ENCODE assay signal across 8 cellular contexts in the genomic region with DNA sequence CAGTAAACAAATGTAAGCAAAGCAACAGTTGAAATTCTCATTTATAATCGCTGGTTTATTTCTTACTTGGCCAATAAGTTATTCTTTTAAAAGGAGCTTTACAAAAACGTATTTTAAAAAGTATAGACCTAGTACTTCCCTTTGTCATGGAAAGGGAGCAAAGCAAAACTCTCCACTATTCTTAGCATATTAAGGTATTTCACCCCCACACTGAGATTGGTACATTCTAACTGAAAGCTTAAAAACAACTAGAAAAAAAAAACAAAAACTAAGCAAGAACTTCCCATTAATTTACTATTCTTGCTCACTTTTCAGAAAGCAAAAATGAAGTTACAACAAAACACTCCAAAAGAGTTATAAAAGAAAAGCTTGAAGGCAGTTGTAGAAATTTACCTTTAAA. TPM values are rescaled to one million over a fixed set of nuclear protein-coding genes. Genes with fewer than 3 reads are reported as not detected.
DNase-seq lines count a peak whose midpoint lies in the region; ATAC-seq and TF ChIP-seq lines count a peak whose summit lies in the region.

No MANE protein-coding gene starts in this region.

- H3K4me1 ChIP-seq in esophagus muscularis mucosa (peaks cover 22 to 53% (median 46%) of the 10 kb centered on the region in 4 donors), prostate gland (replicated peaks) (no peaks in the 10 kb centered on the region)

- intact Hi-C loops in esophagus muscularis mucosa (cut with DNase I) (loop anchor here (5.0 kb wide), 2 partner anchors 77 to 432 kb away; partner anchors contain the start of gene GTPBP8), prostate gland (cut with DNase I) (loop anchor here (5.0 kb wide), 1 partner anchor 77 kb away; no protein-coding TSS in a partner anchor)

- ATAC-seq in HG03354 (IDR thresholded peaks at IDR 0.05; ENCODE audit: poor library complexity, severe bottlenecking, unreplicated experiment) (no peak), GM21529 (IDR thresholded peaks at IDR 0.05; ENCODE audit: unreplicated experiment) (no peak), GM21825 (IDR thresholded peaks at IDR 0.05; ENCODE audit: unreplicated experiment) (no peak)

- H3K36me3 ChIP-seq in esophagus muscularis mucosa: peaks cover 0 to 19% (median 6%) of the 10 kb centered on the region in 4 donors
- no peaks in the 10 kb centered on the region for H3K36me3 ChIP-seq in prostate gland

- H3K27me3 ChIP-seq in esophagus muscularis mucosa: no peaks in the 10 kb centered on the region
- no peaks in the 10 kb centered on the region for H3K27me3 ChIP-seq in prostate gland (replicated peaks; ENCODE audit: insufficient read depth)

- TF ChIP-seq EP300 in esophagus muscularis mucosa (IDR thresholded peaks at IDR 0.05): no peak

- no peak for TF ChIP-seq POLR2A in esophagus muscularis mucosa (IDR thresholded peaks at IDR 0.05; ENCODE audit: low read depth)
- no peak for TF ChIP-seq POLR2A in prostate gland (IDR thresholded peaks at IDR 0.05)

- H3K9me3 ChIP-seq in esophagus muscularis mucosa (no peaks in the 10 kb centered on the region), prostate gland (no peaks in the 10 kb centered on the region)

- H3K4me3 ChIP-seq in GM08714 (ENCODE audit: low read length) (peak overlapping the region; percentile 72; the same call in 1 of the 2 replicates), esophagus muscularis mucosa (peak overlapping the region; percentile 84 to 95 (median 90)), prostate gland (peak overlapping the region; percentile 92 to 93)

- TF ChIP-seq CTCF in esophagus muscularis mucosa (IDR thresholded peaks at IDR 0.05) (no peak), prostate gland (IDR thresholded peaks at IDR 0.05) (no peak)

- peak overlapping the region; percentile 94 to 98 (median 94) for H3K27ac ChIP-seq in esophagus muscularis mucosa (replicated peaks in 1 of 4)
- H3K27ac ChIP-seq in prostate gland: peak overlapping the region in 1 of 2 donors; percentile 94

- 26% methylated on average over 2 of the region's 2 CpGs for WGBS in esophagus muscularis mucosa
- WGBS in prostate gland: 22% methylated on average over 2 of the region's 2 CpGs

- peak; percentile 29 for DNase-seq in RKO (ENCODE audit: low spot score)
- no peak for DNase-seq in esophagus muscularis mucosa (ENCODE audit: extremely low spot score)
- DNase-seq in prostate gland (ENCODE audit: low spot score): no peak
- no peak for DNase-seq in NCI-H774 (lab: John Stamatoyannopoulos, UW)

RNA-seq across cellular contexts. Expression of gene ATG3, which starts 1.4 kb away (rescaled TPM):
- total RNA-seq in esophagus muscularis mucosa (10 to 100 TPM; 41.3 to 60.3 (median 57.2) TPM), prostate gland (10 to 100 TPM; 45.7 to 73.5 TPM)

RNA-seq across cellular contexts. Expression of gene SLC35A5, which starts 1.5 kb away (rescaled TPM):
- total RNA-seq in esophagus muscularis mucosa (10 to 100 TPM; 18.6 to 28.7 (median 22.8) TPM), prostate gland (10 to 100 TPM; 40.4 to 62.3 TPM)
